Comparison of ENCODE assay signal across 10 cellular contexts in genomic region chr2:27134781-27135470, GRCh38. TPM values are rescaled to one million over a fixed set of nuclear protein-coding genes. Genes with fewer than 3 reads are reported as not detected.
DNase-seq lines count a peak whose midpoint lies in the region; ATAC-seq, FAIRE-seq and TF ChIP-seq lines count a peak whose summit lies in the region.
"Had no signal": no experiment of that assay in that cellular context is flagged by ENCODE, and none has a peak within 500 bp of the region (broad histone marks: within the 10 kb centered on the region; RNA-seq: fewer than 3 reads in every experiment).

No MANE protein-coding gene starts in this region.

- H3K4me1 ChIP-seq in keratinocyte (ENCODE audit: control insufficient read depth, extremely low read depth, insufficient read depth, low read length) = peaks cover 7% of the 10 kb centered on the region

- H3K36me3 Mint-ChIP-seq in T-helper 2 cell treated with Interferon-gamma antibody and Interleukin-4, amounts not matched to agents 5 μg/mL and 100 μg/mL, for 36 hours (ENCODE audit: low read depth) = peaks cover 32% of the 10 kb centered on the region
- H3K36me3 Mint-ChIP-seq in activated naive CD8-positive, alpha-beta T cell = no peaks in the 10 kb centered on the region

- no peaks in the 10 kb centered on the region for H4K20me1 ChIP-seq in keratinocyte (ENCODE audit: control insufficient read depth, extremely low read depth, insufficient read depth, low read length)

- peak overlapping the region; percentile 60 for H2AFZ ChIP-seq in keratinocyte (ENCODE audit: control insufficient read depth, low read length)

- peaks cover 2% of the 10 kb centered on the region for H3K27me3 Mint-ChIP-seq in T-helper 2 cell treated with Interferon-gamma antibody and Interleukin-4, amounts not matched to agents 5 μg/mL and 100 μg/mL, for 36 hours (ENCODE audit: low read depth)
- no peaks in the 10 kb centered on the region for H3K27me3 Mint-ChIP-seq in activated naive CD8-positive, alpha-beta T cell

- ATAC-seq in GM18519 (IDR thresholded peaks at IDR 0.05; ENCODE audit: low FRiP score, unreplicated experiment) (no peak), GM18517 (IDR thresholded peaks at IDR 0.05; ENCODE audit: unreplicated experiment) (no peak)

- no peaks in the 10 kb centered on the region for H3K27me3 ChIP-seq in keratinocyte (ENCODE audit: control insufficient read depth, extremely low read depth, insufficient read depth, low read length)

- H3K36me3 ChIP-seq in keratinocyte (ENCODE audit: control insufficient read depth in 2 of 2, extremely low read depth in 1 of 2, insufficient read depth in 2 of 2, low read length in 2 of 2) = peaks cover 14 to 23% of the 10 kb centered on the region in 2 experiments

- no peak for FAIRE-seq in keratinocyte (lab: Jason Lieb, UNC)

- peaks cover 16% of the 10 kb centered on the region for H3K4me1 Mint-ChIP-seq in T-helper 2 cell treated with Interferon-gamma antibody and Interleukin-4, amounts not matched to agents 5 μg/mL and 100 μg/mL, for 36 hours (ENCODE audit: low read depth)
- peaks cover 23% of the 10 kb centered on the region for H3K4me1 Mint-ChIP-seq in activated naive CD8-positive, alpha-beta T cell (ENCODE audit: low read depth)

- H3K9me3 Mint-ChIP-seq in T-helper 2 cell treated with Interferon-gamma antibody and Interleukin-4, amounts not matched to agents 5 μg/mL and 100 μg/mL, for 36 hours = no peaks in the 10 kb centered on the region
- no peaks in the 10 kb centered on the region for H3K9me3 Mint-ChIP-seq in activated naive CD8-positive, alpha-beta T cell (ENCODE audit: low read depth)

- DNase-seq in T-helper 2 cell treated with Interferon-gamma antibody and Interleukin-4, amounts not matched to agents 5 μg/mL and 100 μg/mL, for 36 hours (ENCODE audit: low spot score) = no peak
- no peak for DNase-seq in T-helper 2 cell
- no peak for DNase-seq in keratinocyte (ENCODE audit: low read depth, low spot score)
- DNase-seq in substantia nigra (lab: John Stamatoyannopoulos, UW) = no peak
- DNase-seq in NCI-H1930 (lab: John Stamatoyannopoulos, UW) = no peak

- H3K9ac ChIP-seq in keratinocyte (ENCODE audit: control insufficient read depth, extremely low read depth, insufficient read depth, low read length) = peak overlapping the region; percentile 7

- no peak for TF ChIP-seq CTCF in keratinocyte (optimal IDR thresholded peaks at IDR 0.05 in 1 of 3, IDR thresholded peaks at IDR 0.05 in 1 of 3, conservative IDR thresholded peaks at IDR 0.05 in 1 of 3; ENCODE audit: extremely low read depth in 1 of 3, insufficient read depth in 2 of 3, low read length in 3 of 3)

- H3K9me1 ChIP-seq in keratinocyte (ENCODE audit: control insufficient read depth, extremely low read depth, insufficient read depth, low read length) = no peaks in the 10 kb centered on the region

- peaks cover 20% of the 10 kb centered on the region for H3K79me2 ChIP-seq in keratinocyte (ENCODE audit: control insufficient read depth, insufficient read depth, low read length)

- dilution Hi-C loops in keratinocyte (cut with MboI; ENCODE audit: extremely low pct_ligation_motif_present, low sequenced_read_pairs) = no loop called here

- H3K27ac ChIP-seq in keratinocyte (ENCODE audit: control insufficient read depth, insufficient read depth, low read length) = no peak overlapping the region
- peak overlapping the region; percentile 64 for H3K27ac ChIP-seq in substantia nigra (ENCODE audit: low read depth, low read length, poor library complexity, severe bottlenecking)

- H3K4me3 Mint-ChIP-seq in T-helper 2 cell treated with Interferon-gamma antibody and Interleukin-4, amounts not matched to agents 5 μg/mL and 100 μg/mL, for 36 hours = peak overlapping the region; percentile 95
- peak overlapping the region; percentile 93 for H3K4me3 Mint-ChIP-seq in activated naive CD8-positive, alpha-beta T cell

- peak overlapping the region; percentile 98 for H3K27ac Mint-ChIP-seq in T-helper 2 cell treated with Interferon-gamma antibody and Interleukin-4, amounts not matched to agents 5 μg/mL and 100 μg/mL, for 36 hours
- peak overlapping the region; percentile 96 for H3K27ac Mint-ChIP-seq in activated naive CD8-positive, alpha-beta T cell

- no peaks in the 10 kb centered on the region for H3K9me3 ChIP-seq in keratinocyte (ENCODE audit: control insufficient read depth, low read depth, low read length)

- H3K4me3 ChIP-seq in keratinocyte (ENCODE audit: control insufficient read depth in 2 of 3, extremely low read depth in 1 of 3, insufficient read depth in 2 of 3, low read depth in 1 of 3, low read length in 3 of 3) = peak overlapping the region in 2 of 3 experiments; percentile 29 to 95

- H3K4me2 ChIP-seq in keratinocyte (ENCODE audit: control insufficient read depth, extremely low read depth, insufficient read depth, low read depth, low read length) = peak overlapping the region; percentile 52

RNA-seq across cellular contexts. Expression of gene PREB, which starts 0.5 kb away (rescaled TPM):
- 48.7 to 51.0 TPM (median 50.9 TPM) in 3 replicates for polyA plus RNA-seq in keratinocyte
- polyA plus RNA-seq in keratinocyte (2011; ENCODE audit: low read depth) = 15.0 TPM
- 50.9 and 62.5 TPM in 2 replicates for polyA plus RNA-seq in keratinocyte (2011; cell fraction: cytosol; rRNA removed)
- 62.1 and 63.6 TPM in 2 replicates for polyA plus RNA-seq in keratinocyte (2011; cell fraction: nucleus; rRNA removed)
- 23.2 and 39.1 TPM in 2 replicates for polyA plus RNA-seq in keratinocyte (2012; ENCODE audit: low replicate concordance)
- 67.1 to 144 TPM (median 79.9 TPM) in 3 replicates for polyA minus RNA-seq in keratinocyte
- 23.0 TPM for polyA minus RNA-seq in keratinocyte (2011; cell fraction: cytosol; rRNA and poly(A)+ RNA removed)
- polyA minus RNA-seq in keratinocyte (2011; cell fraction: nucleus; rRNA and poly(A)+ RNA removed) = 9.2 and 19.2 TPM in 2 replicates

RNA-seq across cellular contexts. Expression of gene PRR30, which starts 4.3 kb away (rescaled TPM):
- polyA plus RNA-seq in keratinocyte = not detected in 3 replicates
- polyA plus RNA-seq in keratinocyte (2011; ENCODE audit: low read depth) = not detected
- not detected in 2 replicates for polyA plus RNA-seq in keratinocyte (2011; cell fraction: cytosol; rRNA removed)
- polyA plus RNA-seq in keratinocyte (2011; cell fraction: nucleus; rRNA removed) = not detected in 2 replicates
- not detected in 2 replicates for polyA plus RNA-seq in keratinocyte (2012; ENCODE audit: low replicate concordance)
- polyA minus RNA-seq in keratinocyte = not detected in 3 replicates
- polyA minus RNA-seq in keratinocyte (2011; cell fraction: cytosol; rRNA and poly(A)+ RNA removed) = not detected
- not detected in 2 replicates for polyA minus RNA-seq in keratinocyte (2011; cell fraction: nucleus; rRNA and poly(A)+ RNA removed)
- polyA plus RNA-seq: AG04450, lung had no signal

RNA-seq across cellular contexts. Expression of gene ABHD1, which starts 11.3 kb away (rescaled TPM):
- polyA plus RNA-seq in keratinocyte = not detected in 3 replicates
- not detected for polyA plus RNA-seq in keratinocyte (2011; ENCODE audit: low read depth)
- not detected in 2 replicates for polyA plus RNA-seq in keratinocyte (2011; cell fraction: cytosol; rRNA removed)
- polyA plus RNA-seq in keratinocyte (2011; cell fraction: nucleus; rRNA removed) = not detected in 2 replicates
- 0.08 and 0.09 TPM in 2 replicates for polyA plus RNA-seq in keratinocyte (2012; ENCODE audit: low replicate concordance)
- polyA minus RNA-seq in keratinocyte = not detected in 3 replicates
- polyA minus RNA-seq in keratinocyte (2011; cell fraction: cytosol; rRNA and poly(A)+ RNA removed) = not detected
- not detected in 2 replicates for polyA minus RNA-seq in keratinocyte (2011; cell fraction: nucleus; rRNA and poly(A)+ RNA removed)

RNA-seq across cellular contexts. Expression of gene TCF23, which starts 13.9 kb away (rescaled TPM):
- not detected in 3 replicates for polyA plus RNA-seq in keratinocyte
- not detected for polyA plus RNA-seq in keratinocyte (2011; ENCODE audit: low read depth)
- polyA plus RNA-seq in keratinocyte (2011; cell fraction: cytosol; rRNA removed) = not detected in 2 replicates
- polyA plus RNA-seq in keratinocyte (2011; cell fraction: nucleus; rRNA removed) = not detected in 2 replicates
- polyA plus RNA-seq in keratinocyte (2012; ENCODE audit: low replicate concordance) = not detected in 2 replicates
- polyA minus RNA-seq in keratinocyte = not detected in 3 replicates
- not detected for polyA minus RNA-seq in keratinocyte (2011; cell fraction: cytosol; rRNA and poly(A)+ RNA removed)
- not detected in 2 replicates for polyA minus RNA-seq in keratinocyte (2011; cell fraction: nucleus; rRNA and poly(A)+ RNA removed)
- polyA plus RNA-seq: AG04450 had no signal

RNA-seq across cellular contexts. Expression of gene CGREF1, which starts 16.0 kb away (rescaled TPM):
- polyA plus RNA-seq in keratinocyte = 1.1 to 1.4 TPM (median 1.3 TPM) in 3 replicates
- polyA plus RNA-seq in keratinocyte (2011; ENCODE audit: low read depth) = 0.69 TPM
- polyA plus RNA-seq in keratinocyte (2011; cell fraction: cytosol; rRNA removed) = 1.7 and 2.6 TPM in 2 replicates
- polyA plus RNA-seq in keratinocyte (2011; cell fraction: nucleus; rRNA removed) = 3.2 and 3.3 TPM in 2 replicates
- 0.81 and 1.1 TPM in 2 replicates for polyA plus RNA-seq in keratinocyte (2012; ENCODE audit: low replicate concordance)
- 0.51 to 1.1 TPM (median 0.96 TPM) in 3 replicates for polyA minus RNA-seq in keratinocyte
- 1.9 TPM for polyA minus RNA-seq in keratinocyte (2011; cell fraction: cytosol; rRNA and poly(A)+ RNA removed)
- 1.2 TPM in 1 of 2 replicates, not detected in the other for polyA minus RNA-seq in keratinocyte (2011; cell fraction: nucleus; rRNA and poly(A)+ RNA removed)
